ENCODE assay signal across 11 cellular contexts in genomic region chr4:186161138-186161537, GRCh38. TPM values are rescaled to one million over a fixed set of nuclear protein-coding genes. Genes with fewer than 3 reads are reported as not detected.
DNase-seq lines count a peak whose midpoint lies in the region; ATAC-seq and TF ChIP-seq lines count a peak whose summit lies in the region.
"Had no signal": no experiment of that assay in that cellular context is flagged by ENCODE, and none has a peak within 500 bp of the region (broad histone marks: within the 10 kb centered on the region; RNA-seq: fewer than 3 reads in every experiment).

No MANE protein-coding gene starts in this region.

- H3K9ac ChIP-seq in DND-41 (ENCODE audit: low read depth, low read length): no peak overlapping the region

- peaks cover 6% of the 10 kb centered on the region for H3K36me3 Mint-ChIP-seq in T-helper 17 cell (ENCODE audit: low read depth)
- H3K36me3 Mint-ChIP-seq: naive B cell had no signal

- H3K27me3 Mint-ChIP-seq in T-helper 17 cell: peaks cover 7% of the 10 kb centered on the region

- no peak overlapping the region for H3K27ac Mint-ChIP-seq in T-helper 17 cell
- H3K27ac Mint-ChIP-seq: naive B cell; stimulated activated naive CD8-positive, alpha-beta T cell treated with anti-CD3 and anti-CD28 coated beads, Interleukin-15, Interleukin-2, amounts not matched to agents 100 ng/mL and 50 ng/mL, for 24 hours had no signal

- no peaks in the 10 kb centered on the region for H3K79me2 ChIP-seq in DND-41 (ENCODE audit: insufficient read depth, low read length)

- no peak overlapping the region for H2AFZ ChIP-seq in DND-41 (ENCODE audit: low read depth, low read length)

- H3K4me1 Mint-ChIP-seq in T-helper 17 cell: peaks cover 5% of the 10 kb centered on the region
- H3K4me1 Mint-ChIP-seq: naive B cell had no signal

- H3K4me2 ChIP-seq in DND-41 (ENCODE audit: insufficient read depth, low read length): no peak overlapping the region

- peak; percentile 49; the same call in 2 of the 3 replicates for ATAC-seq in DND-41 (ENCODE audit: insufficient read depth, low read depth)
- ATAC-seq in HG03064 (IDR thresholded peaks at IDR 0.05; ENCODE audit: low read depth, unreplicated experiment): peak; percentile 99
- peak; percentile 84 for ATAC-seq in T-helper 17 cell

- no peak overlapping the region for H3K4me3 ChIP-seq in DND-41 (ENCODE audit: low read depth in 1 of 2, low read length in 2 of 2)
- H3K4me3 ChIP-seq: SK-N-MC had no signal

- peaks cover 8% of the 10 kb centered on the region for H3K27me3 ChIP-seq in DND-41 (ENCODE audit: insufficient read depth, low read length, poor library complexity)

- no peaks in the 10 kb centered on the region for H3K9me3 ChIP-seq in DND-41 (ENCODE audit: insufficient read depth, low read length, severe bottlenecking)
- no peaks in the 10 kb centered on the region for H3K9me3 ChIP-seq in T-helper 17 cell (ENCODE audit: control insufficient read depth, low read length, poor library complexity, severe bottlenecking)

- no peaks in the 10 kb centered on the region; the same call in 1 of the 2 replicates for H4K20me1 ChIP-seq in DND-41 (ENCODE audit: insufficient read depth, low read length)

- DNase-seq in DND-41 (no peak), GM19240 (ENCODE audit: insufficient read length, low spot score) (peak; percentile 85), T-helper 17 cell (no peak), HuH-7 (ENCODE audit: low spot score) (no peak), ureter (ENCODE audit: low spot score) (no peak), NCI-H1048 (lab: John Stamatoyannopoulos, UW) (no peak), NOMO-1 treated with DMSO at 0.1 percent for 48 hours (lab: John Stamatoyannopoulos, UW; ENCODE audit: unreplicated experiment) (no peak)
- DNase-seq: naive B cell had no signal

- no peak for TF ChIP-seq CTCF in DND-41 (IDR thresholded peaks at IDR 0.05; ENCODE audit: borderline replicate concordance, extremely low read depth, low read length, poor library complexity, severe bottlenecking)

- H3K4me3 Mint-ChIP-seq in T-helper 17 cell: peak overlapping the region; percentile 79
- H3K4me3 Mint-ChIP-seq: naive B cell; stimulated activated naive CD8-positive, alpha-beta T cell treated with anti-CD3 and anti-CD28 coated beads, Interleukin-15, Interleukin-2, amounts not matched to agents 100 ng/mL and 50 ng/mL, for 24 hours had no signal

- no peaks in the 10 kb centered on the region for H3K36me3 ChIP-seq in DND-41 (ENCODE audit: insufficient read depth, low read length)

- no peaks in the 10 kb centered on the region for H3K4me1 ChIP-seq in DND-41 (ENCODE audit: insufficient read depth, low read length)

- H3K27ac ChIP-seq in DND-41 (ENCODE audit: low read length): no peak overlapping the region
- H3K27ac ChIP-seq: SK-N-MC had no signal

RNA-seq across cellular contexts. Expression of gene CYP4V2, which starts 30.2 kb away (rescaled TPM):
- 10 to 100 TPM; 20.9 to 21.0 TPM for total RNA-seq in T-helper 17 cell
- total RNA-seq in ureter: 47.3 TPM

RNA-seq across cellular contexts. Expression of gene FAM149A, which starts 56.6 kb away (rescaled TPM):
- 1 to 10 TPM in 1 of 2 donors, not detected in 1; 1.4 TPM for total RNA-seq in T-helper 17 cell
- total RNA-seq in ureter: 40.5 TPM

Comparison
In these comparisons a context has a peak if more than half of its experiments do, and no peak if none do; other contexts are left out.
1. ATAC-seq: peak in every context shown above with its lines; median percentile 99 in HG03064; 84 in T-helper 17 cell; 49 in DND-41.
2. RNA of gene FAM149A, which starts 56.6 kb away (total RNA-seq): 40.5 TPM in ureter (single experiment); 1.4 TPM in T-helper 17 cell; every median in the first group is over 10 times any median in the second.